1 cellular context compared by ENCODE assay signal in genomic region chrX:106897259-106897658, GRCh38.
A peak's percentile ranks its signal among the peaks of the same experiment; 100 is the strongest.
TF ChIP-seq lines count a peak whose summit lies in the region.

No MANE protein-coding gene starts in this region.

TF ChIP-seq in GM12878, 131 proteins besides CTCF, POLR2A, EP300 and RAD21:
- TF ChIP-seq YY1 (IDR thresholded peaks at IDR 0.05; ENCODE audit: low read depth, low read length) (peak; percentile 63), FOXM1 (IDR thresholded peaks at IDR 0.05; ENCODE audit: low read depth, low read length) (no peak)
